8 cellular contexts compared by ENCODE assay signal in the genomic region with DNA sequence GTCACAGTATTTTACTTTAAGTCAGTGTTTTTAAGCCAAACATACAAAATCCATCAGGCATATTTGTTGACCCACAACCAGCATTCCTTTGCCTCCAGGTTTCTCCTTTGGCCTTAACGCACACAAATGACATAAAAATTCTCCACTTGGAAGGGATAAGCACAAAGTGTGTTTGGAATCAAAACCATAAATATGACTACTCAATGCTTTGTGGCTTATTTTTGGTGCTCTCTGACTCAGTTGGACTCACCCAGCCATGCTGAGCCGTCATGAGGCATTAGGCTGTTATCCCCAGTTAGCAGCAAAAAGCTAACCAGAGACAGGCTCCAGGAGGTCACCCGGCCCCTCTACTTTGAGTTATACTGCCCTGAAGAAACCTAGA. TPM values are rescaled to one million over a fixed set of nuclear protein-coding genes. Genes with fewer than 3 reads are reported as not detected.
A peak's percentile ranks its signal among the peaks of the same experiment; 100 is the strongest.
DNase-seq lines count a peak whose midpoint lies in the region; ATAC-seq and TF ChIP-seq lines count a peak whose summit lies in the region.

No MANE protein-coding gene starts in this region.

- H3K36me3 ChIP-seq in body of pancreas (replicated peaks in 1 of 2; ENCODE audit: insufficient read depth in 1 of 2, low read depth in 2 of 2) (no peaks in the 10 kb centered on the region), mesodermal cell (ENCODE audit: control insufficient read depth, insufficient read depth, low read length) (no peaks in the 10 kb centered on the region)

- ATAC-seq in body of pancreas (no peak), GM19328 (IDR thresholded peaks at IDR 0.05; ENCODE audit: unreplicated experiment) (no peak)

- peaks cover 59% of the 10 kb centered on the region for H3K4me1 ChIP-seq in body of pancreas
- H3K4me1 ChIP-seq in mesodermal cell (ENCODE audit: control insufficient read depth, insufficient read depth, low read length, poor library complexity, severe bottlenecking): peaks cover 15% of the 10 kb centered on the region

- H3K27me3 Mint-ChIP-seq in HFFc6 (ENCODE audit: insufficient read depth): peaks cover 2% of the 10 kb centered on the region

- TF ChIP-seq CTCF in 22Rv1 (IDR thresholded peaks at IDR 0.05): no peak
- TF ChIP-seq CTCF in HFFc6 (IDR thresholded peaks at IDR 0.05): no peak
- no peak for TF ChIP-seq CTCF in body of pancreas (IDR thresholded peaks at IDR 0.05)
- no peak for TF ChIP-seq CTCF in GM10248 (IDR thresholded peaks at IDR 0.05; ENCODE audit: control extremely low read depth, extremely low read depth, low read depth, missing control alignments)

- peak overlapping the region; percentile 99 for H3K27ac Mint-ChIP-seq in HFFc6

- POLR2A ChIA-PET in GM10248 (lab: Yijun Ruan, JAX): no interaction called here

- H3K4me3 Mint-ChIP-seq in HFFc6: peak overlapping the region; percentile 97

- H3K4me3 ChIP-seq in body of pancreas: peak overlapping the region in 1 of 2 donors; percentile 17
- H3K4me3 ChIP-seq in mesodermal cell (ENCODE audit: extremely low read depth, insufficient read depth, low read length, poor library complexity, severe bottlenecking): peak overlapping the region; percentile 70

- CTCF ChIA-PET in GM10248 (lab: Yijun Ruan, JAX): interaction anchor here (3.4 kb wide), 1 partner anchor 13 kb away, joined by 9 read pairs; no protein-coding TSS in a partner anchor

- WGBS in body of pancreas, 2 donors: 40 to 50% methylated on average over 3 of the region's 3 CpGs
- WGBS in mesodermal cell (ENCODE audit: insufficient coverage in 2 of 2), 2 experiments: 81 to 83% methylated on average over 2 of the region's 3 CpGs

- H3K9me3 ChIP-seq in body of pancreas (no peaks in the 10 kb centered on the region), mesodermal cell (ENCODE audit: control insufficient read depth, low read length) (no peaks in the 10 kb centered on the region)

- H3K27ac ChIP-seq in 22Rv1 (peak overlapping the region; percentile 84), body of pancreas (peak overlapping the region; percentile 71 to 94 (median 86)), mesodermal cell (ENCODE audit: low read depth, low read length, severe bottlenecking) (peak overlapping the region; percentile 55)

- H3K9me3 Mint-ChIP-seq in HFFc6: no peaks in the 10 kb centered on the region

- no peak for TF ChIP-seq POLR2A in body of pancreas (IDR thresholded peaks at IDR 0.05)

- H3K27me3 ChIP-seq in body of pancreas: no peaks in the 10 kb centered on the region

- peak; percentile 61 for DNase-seq in HFFc6
- DNase-seq in body of pancreas: no peak
- DNase-seq in anterior cingulate cortex (lab: John Stamatoyannopoulos, UW): no peak
- no peak for DNase-seq in NCI-H187 (lab: John Stamatoyannopoulos, UW)
- DNase-seq in GM10248 (ENCODE audit: extremely low spot score): no peak

- H3K36me3 Mint-ChIP-seq in HFFc6 (ENCODE audit: low read depth): peaks cover 5% of the 10 kb centered on the region; the same call in 1 of the 2 replicates

- H3K4me1 Mint-ChIP-seq in HFFc6 (ENCODE audit: low read depth): peaks cover 61% of the 10 kb centered on the region

- intact Hi-C loops in body of pancreas (cut with DNase I): no loop called here

RNA-seq across cellular contexts. Expression of gene PRUNE1, which starts 0.9 kb away (rescaled TPM):
- 10 to 100 TPM in 1 of 6 experiments, 1 to 10 TPM in 5; 6.6 to 10.0 (median 7.7) TPM for total RNA-seq in HFFc6 (2021; fragmentation: NEBNext Ultra II Directional; extraction: Animal tissue kit (Norgen Biotek cat#: 25700))
- total RNA-seq in body of pancreas: 10 to 100 TPM; 15.8 to 19.4 TPM
- 23.6 TPM for polyA plus RNA-seq in mesodermal cell (2013, experiment 1 of 2)
- polyA plus RNA-seq in mesodermal cell (2013, experiment 2 of 2): 21.8 TPM

RNA-seq across cellular contexts. Expression of gene MINDY1, which starts 2.5 kb away (rescaled TPM):
- 10 to 100 TPM in 1 of 6 experiments, 1 to 10 TPM in 5; 8.3 to 11.9 (median 9.0) TPM for total RNA-seq in HFFc6 (2021; fragmentation: NEBNext Ultra II Directional; extraction: Animal tissue kit (Norgen Biotek cat#: 25700))
- 10 to 100 TPM; 36.3 to 39.2 TPM for total RNA-seq in body of pancreas
- polyA plus RNA-seq in mesodermal cell (2013, experiment 1 of 2): 9.3 TPM
- 8.0 TPM for polyA plus RNA-seq in mesodermal cell (2013, experiment 2 of 2)

RNA-seq across cellular contexts. Expression of gene ANXA9, which starts 27.1 kb away (rescaled TPM):
- total RNA-seq in HFFc6 (2021; fragmentation: NEBNext Ultra II Directional; extraction: Animal tissue kit (Norgen Biotek cat#: 25700)): under 1 TPM; 0.28 to 0.55 (median 0.46) TPM
- total RNA-seq in body of pancreas: 10 to 100 TPM; 17.4 to 33.3 TPM
- 0.15 TPM for polyA plus RNA-seq in mesodermal cell (2013, experiment 1 of 2)
- polyA plus RNA-seq in mesodermal cell (2013, experiment 2 of 2): 0.20 TPM

RNA-seq across cellular contexts. Expression of gene BNIPL, which starts 27.2 kb away (rescaled TPM):
- total RNA-seq in HFFc6 (2021; fragmentation: NEBNext Ultra II Directional; extraction: Animal tissue kit (Norgen Biotek cat#: 25700)): under 1 TPM in 5 of 6 experiments, not detected in 1; 0.06 to 0.31 (median 0.12) TPM
- total RNA-seq in body of pancreas: under 1 TPM in 1 of 2 donors, not detected in 1; 0.26 TPM
- 0.96 TPM for polyA plus RNA-seq in mesodermal cell (2013, experiment 1 of 2)
- 0.66 TPM for polyA plus RNA-seq in mesodermal cell (2013, experiment 2 of 2)

RNA-seq across cellular contexts. Expression of gene CERS2, which starts 34.6 kb away (rescaled TPM):
- total RNA-seq in HFFc6 (2021; fragmentation: NEBNext Ultra II Directional; extraction: Animal tissue kit (Norgen Biotek cat#: 25700)): 100 to 1,000 TPM; 189 to 305 (median 255) TPM
- total RNA-seq in body of pancreas: 10 to 100 TPM; 70.9 to 84.8 TPM
- 131 TPM for polyA plus RNA-seq in mesodermal cell (2013, experiment 1 of 2)
- 131 TPM for polyA plus RNA-seq in mesodermal cell (2013, experiment 2 of 2)

Comparison
In these comparisons a context has a peak if more than half of its experiments do, and no peak if none do; other contexts are left out.
1. RNA of gene ANXA9, which starts 27.1 kb away (total RNA-seq): 17.4 to 33.3 TPM in body of pancreas; 0.28 to 0.55 TPM in HFFc6; every median in the first group is over 10 times any median in the second.
2. Peak in every context shown above with its lines, with median percentiles within 50 percentile points of each other: H3K27ac ChIP-seq.